ENCODE assay signal across 22 cellular contexts in the genomic region with DNA sequence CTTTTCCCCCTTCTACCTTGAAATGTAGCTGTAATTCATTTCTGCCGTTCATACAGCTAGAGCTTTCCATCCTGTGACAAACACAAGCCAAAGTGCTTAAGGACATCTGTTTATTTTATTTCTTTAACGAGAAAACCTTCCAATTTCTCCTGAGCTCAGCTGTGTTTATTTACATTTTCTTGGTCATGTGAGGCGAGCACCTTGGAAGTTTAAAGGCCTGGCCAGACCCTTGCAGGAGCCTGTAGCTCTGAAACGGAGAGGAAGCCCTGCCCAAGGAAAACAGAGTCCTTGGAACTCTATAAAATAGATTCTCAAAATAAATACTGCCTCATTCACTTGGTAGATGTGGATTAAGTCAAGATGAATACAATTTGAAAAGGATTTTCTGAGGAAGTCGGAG.
DNase-seq lines count a peak whose midpoint lies in the region; ATAC-seq, FAIRE-seq and TF ChIP-seq lines count a peak whose summit lies in the region.
"Had no signal": no experiment of that assay in that cellular context is flagged by ENCODE, and none has a peak within 500 bp of the region (broad histone marks: within the 10 kb centered on the region; RNA-seq: fewer than 3 reads in every experiment).

No MANE protein-coding gene starts in this region.

- H3K4me2 ChIP-seq in A549: peak overlapping the region; percentile 1; the same call in 1 of the 3 replicates
- H3K4me2 ChIP-seq: SK-N-SH had no signal

- DNase-seq in A549 (ENCODE audit: low read depth in 1 of 2, low spot score in 1 of 2) (no peak), adipocyte (ENCODE audit: low read depth) (peak; percentile 26), fibroblast of peridontal ligament (ENCODE audit: extremely low read depth) (peak; percentile 36), gastrocnemius medialis (no peak), head of caudate nucleus (no peak), NCI-H1092 treated with DMSO at 0.1 percent for 48 hours (lab: John Stamatoyannopoulos, UW) (no peak), dermis blood vessel endothelial cell (no peak)
- DNase-seq: activated CD4-positive, alpha-beta T cell treated with anti-CD3 and anti-CD28 coated beads, Interleukin-2, amount 50 U/mL, for 1 hour; activated naive CD4-positive, alpha-beta T cell treated with anti-CD3 and anti-CD28 coated beads, Interleukin-2, amount 50 U/mL, for 16 hours; CD8-positive, alpha-beta T cell; DMS79 treated with DMSO at 0.1 percent for 48 hours; foreskin keratinocyte; HFFc6; NCI-H82; SK-N-SH; stimulated activated CD4-positive, alpha-beta T cell treated with anti-CD3 and anti-CD28 coated beads, Interleukin-4, amount 100 ng/mL, for 24 hours; upper lobe of left lung had no signal

- TF ChIP-seq RAD21 in A549 (conservative IDR thresholded peaks at IDR 0.05 in 1 of 2, IDR thresholded peaks at IDR 0.05 in 1 of 2): no peak

- CTCF ChIA-PET in A549 (lab: Yijun Ruan, JAX): interaction anchor here (1.2 kb wide), 1 partner anchor 359 kb away, joined by 3 read pairs; no protein-coding TSS in a partner anchor

- no peak overlapping the region for H3K4me3 ChIP-seq in A549
- no peak overlapping the region for H3K4me3 ChIP-seq in adipocyte (ENCODE audit: low read length)
- H3K4me3 ChIP-seq in gastrocnemius medialis: no peak overlapping the region
- H3K4me3 ChIP-seq: cardiac muscle cell, upper lobe of left lung had no signal

- TF ChIP-seq EP300 in A549 (IDR thresholded peaks at IDR 0.05): no peak

- no peak overlapping the region for H3K9ac ChIP-seq in adipocyte (ENCODE audit: low read length)
- H3K9ac ChIP-seq: SK-N-SH had no signal

- H3K9me3 ChIP-seq in A549 (peaks cover 4% of the 10 kb centered on the region; the same call in 2 of the 3 replicates), adipocyte (ENCODE audit: control insufficient read depth, low read length) (no peaks in the 10 kb centered on the region), gastrocnemius medialis (no peaks in the 10 kb centered on the region)
- H3K9me3 ChIP-seq: SK-N-SH, upper lobe of left lung had no signal

- no peak for FAIRE-seq in A549 (lab: Jason Lieb, UNC)
- FAIRE-seq: GM19239, TTC549 had no signal

- no peak for TF ChIP-seq CTCF in A549 (IDR thresholded peaks at IDR 0.05)
- no peak for TF ChIP-seq CTCF in gastrocnemius medialis (IDR thresholded peaks at IDR 0.05 in 4 of 5, conservative IDR thresholded peaks at IDR 0.05 in 1 of 5)

- 56% methylated on average over 5 of the region's 5 CpGs for WGBS in A549 (ENCODE audit: missing lambda C conversion rate)

- intact Hi-C loops in gastrocnemius medialis (cut with DNase I; ENCODE audit: low total_unique reads) (no loop called here), head of caudate nucleus (cut with DNase I) (no loop called here)

- in situ Hi-C loops in gastrocnemius medialis (cut with MboI; ENCODE audit: low sequenced_read_pairs in 4 of 4): no loop called here

- H3K27me3 ChIP-seq in adipocyte (replicated peaks; ENCODE audit: control insufficient read depth, insufficient read depth, low read length): no peaks in the 10 kb centered on the region
- H3K27me3 ChIP-seq in gastrocnemius medialis: no peaks in the 10 kb centered on the region
- H3K27me3 ChIP-seq: cardiac muscle cell, foreskin keratinocyte, upper lobe of left lung had no signal

- H3K4me1 ChIP-seq in A549 (peaks cover 26% of the 10 kb centered on the region), adipocyte (ENCODE audit: control insufficient read depth, insufficient read depth, low read length) (peaks cover 23% of the 10 kb centered on the region), gastrocnemius medialis (peaks cover 4 to 8% of the 10 kb centered on the region in 2 donors)
- H3K4me1 ChIP-seq: foreskin keratinocyte had no signal

- POLR2A ChIA-PET in A549 (lab: Yijun Ruan, JAX): no interaction called here

- H3K36me3 ChIP-seq in adipocyte (ENCODE audit: control insufficient read depth, insufficient read depth, low read length, severe bottlenecking) (no peaks in the 10 kb centered on the region), gastrocnemius medialis (no peaks in the 10 kb centered on the region)
- H3K36me3 ChIP-seq: cardiac muscle cell, upper lobe of left lung had no signal

- TF ChIP-seq POLR2A in A549 (IDR thresholded peaks at IDR 0.05; ENCODE audit: low read length) (no peak), gastrocnemius medialis (IDR thresholded peaks at IDR 0.05) (no peak)

- no peak for ATAC-seq in A549
- no peak for ATAC-seq in gastrocnemius medialis
- ATAC-seq in GM21825 (IDR thresholded peaks at IDR 0.05; ENCODE audit: unreplicated experiment): no peak
- ATAC-seq: CD8-positive, alpha-beta T cell; foreskin keratinocyte; Panc1 had no signal

- H3K27ac ChIP-seq in A549: peak overlapping the region; percentile 11 to 34; a peak in 4 of 6 replicates
- H3K27ac ChIP-seq in gastrocnemius medialis: peak overlapping the region; percentile 32 to 58 (median 55)
- H3K27ac ChIP-seq: cardiac muscle cell, foreskin keratinocyte had no signal

TF ChIP-seq in A549, 52 proteins besides CTCF, POLR2A, EP300 and RAD21:
- TF ChIP-seq PHF8 (IDR thresholded peaks at IDR 0.05; ENCODE audit: borderline replicate concordance, low read depth) (no peak), FOSB (CRISPR knock-in tag; IDR thresholded peaks at IDR 0.05) (no peak), HOXB13 (CRISPR knock-in tag; IDR thresholded peaks at IDR 0.05; ENCODE audit: low read depth) (no peak), CEBPB (IDR thresholded peaks at IDR 0.05) (no peak), HOXA7 (CRISPR knock-in tag; IDR thresholded peaks at IDR 0.05) (no peak), MAFK (IDR thresholded peaks at IDR 0.05; ENCODE audit: partially characterized antibody) (no peak), POLR2AphosphoS2 (conservative IDR thresholded peaks at IDR 0.05; ENCODE audit: low read length) (no peak), JUN (IDR thresholded peaks at IDR 0.05) (no peak), FOXS1 (CRISPR knock-in tag; IDR thresholded peaks at IDR 0.05) (no peak), EHMT2 (IDR thresholded peaks at IDR 0.05; ENCODE audit: low read depth) (no peak), CBX2 (IDR thresholded peaks at IDR 0.05; ENCODE audit: borderline replicate concordance, low read depth) (no peak), KDM5A (IDR thresholded peaks at IDR 0.05) (no peak), CHD2 (IDR thresholded peaks at IDR 0.05; ENCODE audit: low read length, partially characterized antibody) (no peak), ESRRA (IDR thresholded peaks at IDR 0.05; ENCODE audit: borderline replicate concordance, low read length) (no peak), NR3C1 (IDR thresholded peaks at IDR 0.05) (no peak), NFE2L2 (conservative IDR thresholded peaks at IDR 0.05; ENCODE audit: low read length) (no peak)
- TF ChIP-seq, protein P1, sequence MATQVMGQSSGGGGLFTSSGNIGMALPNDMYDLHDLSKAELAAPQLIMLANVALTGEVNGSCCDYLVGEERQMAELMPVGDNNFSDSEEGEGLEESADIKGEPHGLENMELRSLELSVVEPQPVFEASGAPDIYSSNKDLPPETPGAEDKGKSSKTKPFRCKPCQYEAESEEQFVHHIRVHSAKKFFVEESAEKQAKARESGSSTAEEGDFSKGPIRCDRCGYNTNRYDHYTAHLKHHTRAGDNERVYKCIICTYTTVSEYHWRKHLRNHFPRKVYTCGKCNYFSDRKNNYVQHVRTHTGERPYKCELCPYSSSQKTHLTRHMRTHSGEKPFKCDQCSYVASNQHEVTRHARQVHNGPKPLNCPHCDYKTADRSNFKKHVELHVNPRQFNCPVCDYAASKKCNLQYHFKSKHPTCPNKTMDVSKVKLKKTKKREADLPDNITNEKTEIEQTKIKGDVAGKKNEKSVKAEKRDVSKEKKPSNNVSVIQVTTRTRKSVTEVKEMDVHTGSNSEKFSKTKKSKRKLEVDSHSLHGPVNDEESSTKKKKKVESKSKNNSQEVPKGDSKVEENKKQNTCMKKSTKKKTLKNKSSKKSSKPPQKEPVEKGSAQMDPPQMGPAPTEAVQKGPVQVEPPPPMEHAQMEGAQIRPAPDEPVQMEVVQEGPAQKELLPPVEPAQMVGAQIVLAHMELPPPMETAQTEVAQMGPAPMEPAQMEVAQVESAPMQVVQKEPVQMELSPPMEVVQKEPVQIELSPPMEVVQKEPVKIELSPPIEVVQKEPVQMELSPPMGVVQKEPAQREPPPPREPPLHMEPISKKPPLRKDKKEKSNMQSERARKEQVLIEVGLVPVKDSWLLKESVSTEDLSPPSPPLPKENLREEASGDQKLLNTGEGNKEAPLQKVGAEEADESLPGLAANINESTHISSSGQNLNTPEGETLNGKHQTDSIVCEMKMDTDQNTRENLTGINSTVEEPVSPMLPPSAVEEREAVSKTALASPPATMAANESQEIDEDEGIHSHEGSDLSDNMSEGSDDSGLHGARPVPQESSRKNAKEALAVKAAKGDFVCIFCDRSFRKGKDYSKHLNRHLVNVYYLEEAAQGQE (IDR thresholded peaks at IDR 0.05): no peak
- TF ChIP-seq, protein P2, sequence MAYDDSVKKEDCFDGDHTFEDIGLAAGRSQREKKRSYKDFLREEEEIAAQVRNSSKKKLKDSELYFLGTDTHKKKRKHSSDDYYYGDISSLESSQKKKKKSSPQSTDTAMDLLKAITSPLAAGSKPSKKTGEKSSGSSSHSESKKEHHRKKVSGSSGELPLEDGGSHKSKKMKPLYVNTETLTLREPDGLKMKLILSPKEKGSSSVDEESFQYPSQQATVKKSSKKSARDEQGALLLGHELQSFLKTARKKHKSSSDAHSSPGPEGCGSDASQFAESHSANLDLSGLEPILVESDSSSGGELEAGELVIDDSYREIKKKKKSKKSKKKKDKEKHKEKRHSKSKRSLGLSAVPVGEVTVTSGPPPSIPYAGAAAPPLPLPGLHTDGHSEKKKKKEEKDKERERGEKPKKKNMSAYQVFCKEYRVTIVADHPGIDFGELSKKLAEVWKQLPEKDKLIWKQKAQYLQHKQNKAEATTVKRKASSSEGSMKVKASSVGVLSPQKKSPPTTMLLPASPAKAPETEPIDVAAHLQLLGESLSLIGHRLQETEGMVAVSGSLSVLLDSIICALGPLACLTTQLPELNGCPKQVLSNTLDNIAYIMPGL (CRISPR knock-in tag; IDR thresholded peaks at IDR 0.05; ENCODE audit: borderline replicate concordance): no peak
TF ChIP-seq in A549: peak in this region for 0.

Comparison
In these comparisons a context has a peak if more than half of its experiments do, and no peak if none do; other contexts are left out.
1. DNase-seq: peak in adipocyte (single experiment) and fibroblast of peridontal ligament (single experiment); none in A549 (0 of 2), gastrocnemius medialis (0 of 2), head of caudate nucleus (0 of 42), NCI-H1092 treated with DMSO at 0.1 percent for 48 hours (single experiment) and dermis blood vessel endothelial cell (single experiment).